10 cellular contexts compared by ENCODE assay signal in genomic region chr17:68871447-68871846, GRCh38.
"Had no signal": no experiment of that assay in that cellular context is flagged by ENCODE, and none has a peak within 500 bp of the region (broad histone marks: within the 10 kb centered on the region; RNA-seq: fewer than 3 reads in every experiment).

No MANE protein-coding gene starts in this region.

- H3K27ac ChIP-seq: GM23248, HL-60, KMS-11 had no signal

- H3K4me1 ChIP-seq: HAP-1 had no signal

- H3K4me3 ChIP-seq: GM23248, HAP-1 had no signal

- ATAC-seq: HCT116 had no signal

- DNase-seq: GM23248, GOT3, H7, IMR-90, Karpas-422, KBM-7 had no signal

- H3K9ac ChIP-seq: GM23248, KMS-11 had no signal

- H2AFZ ChIP-seq: GM23248 had no signal

- H3K36me3 ChIP-seq: HAP-1 had no signal

- H3K4me2 ChIP-seq: KMS-11 had no signal

- H3K9me3 ChIP-seq: HAP-1 had no signal
